Comparison of ENCODE assay signal across 8 cellular contexts in the genomic region with DNA sequence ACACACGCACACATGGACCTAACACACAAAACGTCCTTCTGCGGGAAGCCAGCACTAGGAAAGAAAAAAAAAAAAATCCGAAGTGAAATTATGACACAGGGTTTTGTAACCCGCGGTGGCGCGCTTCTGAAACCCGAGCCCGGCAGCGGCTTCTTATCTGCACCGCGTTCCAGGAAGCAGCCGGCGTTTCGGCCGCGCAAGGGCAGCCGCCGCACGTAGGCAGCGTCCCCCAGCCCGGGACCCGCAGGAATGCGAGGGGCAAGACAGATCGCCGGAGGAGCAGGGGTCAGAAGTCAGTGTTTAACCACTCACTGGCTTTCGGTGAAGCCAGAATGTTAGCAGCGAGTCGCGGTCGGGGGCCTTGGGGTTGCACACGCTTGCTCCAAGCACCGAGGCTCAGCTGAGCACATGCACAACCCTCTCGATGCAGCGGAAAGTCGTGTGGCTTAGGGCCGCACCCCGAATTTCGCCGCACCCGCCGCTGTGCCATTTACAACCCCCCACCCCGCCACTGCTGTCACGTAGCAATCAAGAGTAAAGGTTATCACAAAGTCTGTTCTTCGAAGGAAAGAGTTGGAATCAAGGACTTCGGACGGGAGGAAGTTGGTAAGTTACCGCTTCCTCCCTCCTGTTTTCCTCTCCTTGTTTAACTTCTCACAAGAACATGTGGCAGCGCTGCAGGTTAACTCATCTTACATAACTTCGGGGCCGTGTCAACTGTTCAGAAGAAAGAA.
A peak's percentile ranks its signal among the peaks of the same experiment; 100 is the strongest.
DNase-seq lines count a peak whose midpoint lies in the region; ATAC-seq and TF ChIP-seq lines count a peak whose summit lies in the region.

No MANE protein-coding gene starts in this region.

- ATAC-seq in HG03520 (IDR thresholded peaks at IDR 0.05; ENCODE audit: unreplicated experiment), result peak; percentile 48
- peak; percentile 86 for ATAC-seq in stimulated activated naive CD8-positive, alpha-beta T cell treated with anti-CD3 and anti-CD28 coated beads, Interleukin-15, amount 100 ng/mL, for 72 hours

- TF ChIP-seq CTCF in foreskin fibroblast (IDR thresholded peaks at IDR 0.05; ENCODE audit: low read depth, low read length) (no peak), neural crest cell (conservative IDR thresholded peaks at IDR 0.05) (no peak)

- peaks cover 11% of the 10 kb centered on the region for H3K27me3 Mint-ChIP-seq in neural crest cell (ENCODE audit: low read depth)
- no peaks in the 10 kb centered on the region for H3K27me3 Mint-ChIP-seq in stimulated activated naive CD8-positive, alpha-beta T cell treated with anti-CD3 and anti-CD28 coated beads, Interleukin-15, amount 100 ng/mL, for 72 hours

- peak overlapping the region; percentile 34 to 47 for H3K4me3 ChIP-seq in foreskin fibroblast (ENCODE audit: low read depth in 1 of 2, low read length in 2 of 2)

- TF ChIP-seq POLR2A in GM19099 (IDR thresholded peaks at IDR 0.05; ENCODE audit: extremely low read depth, insufficient read length, low read depth), result peak; percentile 57

- peak; percentile 84 for DNase-seq in AG20443 (ENCODE audit: low spot score)
- DNase-seq in RPMI8226, result peak; percentile 82
- DNase-seq in activated effector memory CD4-positive, alpha-beta T cell treated with anti-CD3 and anti-CD28 coated beads, Interleukin-2, amount 50 U/mL, for 16 hours, result peak; percentile 90
- peak; percentile 91 to 94 for DNase-seq in foreskin fibroblast
- peak; percentile 57 for DNase-seq in neural crest cell (ENCODE audit: low read depth, low spot score)
- peak; percentile 83 to 94 for DNase-seq in stimulated activated naive CD8-positive, alpha-beta T cell treated with anti-CD3 and anti-CD28 coated beads, Interleukin-15, amount 100 ng/mL, for 72 hours

- peak overlapping the region; percentile 94 for H3K27ac Mint-ChIP-seq in neural crest cell (ENCODE audit: unreplicated experiment)
- H3K27ac Mint-ChIP-seq in stimulated activated naive CD8-positive, alpha-beta T cell treated with anti-CD3 and anti-CD28 coated beads, Interleukin-15, amount 100 ng/mL, for 72 hours, result peak overlapping the region; percentile 94 to 99

- H3K4me1 Mint-ChIP-seq in neural crest cell, result peaks cover 46% of the 10 kb centered on the region
- peaks cover 66% of the 10 kb centered on the region for H3K4me1 Mint-ChIP-seq in stimulated activated naive CD8-positive, alpha-beta T cell treated with anti-CD3 and anti-CD28 coated beads, Interleukin-15, amount 100 ng/mL, for 72 hours

- H3K4me3 Mint-ChIP-seq in neural crest cell, result peak overlapping the region; percentile 89
- peak overlapping the region; percentile 86 to 88 for H3K4me3 Mint-ChIP-seq in stimulated activated naive CD8-positive, alpha-beta T cell treated with anti-CD3 and anti-CD28 coated beads, Interleukin-15, amount 100 ng/mL, for 72 hours

- H3K9me3 Mint-ChIP-seq in neural crest cell, result no peaks in the 10 kb centered on the region
- H3K9me3 Mint-ChIP-seq in stimulated activated naive CD8-positive, alpha-beta T cell treated with anti-CD3 and anti-CD28 coated beads, Interleukin-15, amount 100 ng/mL, for 72 hours, result peaks cover 5 to 6% of the 10 kb centered on the region in 2 donors

- H3K36me3 Mint-ChIP-seq in neural crest cell (ENCODE audit: low read depth), result peaks cover 3% of the 10 kb centered on the region

Comparison
In these comparisons a context has a peak if more than half of its experiments do, and no peak if none do; other contexts are left out.
1. Peak in every context shown above with its lines: DNase-seq, ATAC-seq and H3K4me3 ChIP-seq.